Comparison of ENCODE assay signal across 1 cellular context in genomic region chr2:74585406-74586182, GRCh38.
TF ChIP-seq lines count a peak whose summit lies in the region.

No MANE protein-coding gene starts in this region.

TF ChIP-seq in GM23338, 12 proteins besides CTCF, POLR2A, EP300 and RAD21 (continued from another document):
- TF ChIP-seq, protein P1, sequence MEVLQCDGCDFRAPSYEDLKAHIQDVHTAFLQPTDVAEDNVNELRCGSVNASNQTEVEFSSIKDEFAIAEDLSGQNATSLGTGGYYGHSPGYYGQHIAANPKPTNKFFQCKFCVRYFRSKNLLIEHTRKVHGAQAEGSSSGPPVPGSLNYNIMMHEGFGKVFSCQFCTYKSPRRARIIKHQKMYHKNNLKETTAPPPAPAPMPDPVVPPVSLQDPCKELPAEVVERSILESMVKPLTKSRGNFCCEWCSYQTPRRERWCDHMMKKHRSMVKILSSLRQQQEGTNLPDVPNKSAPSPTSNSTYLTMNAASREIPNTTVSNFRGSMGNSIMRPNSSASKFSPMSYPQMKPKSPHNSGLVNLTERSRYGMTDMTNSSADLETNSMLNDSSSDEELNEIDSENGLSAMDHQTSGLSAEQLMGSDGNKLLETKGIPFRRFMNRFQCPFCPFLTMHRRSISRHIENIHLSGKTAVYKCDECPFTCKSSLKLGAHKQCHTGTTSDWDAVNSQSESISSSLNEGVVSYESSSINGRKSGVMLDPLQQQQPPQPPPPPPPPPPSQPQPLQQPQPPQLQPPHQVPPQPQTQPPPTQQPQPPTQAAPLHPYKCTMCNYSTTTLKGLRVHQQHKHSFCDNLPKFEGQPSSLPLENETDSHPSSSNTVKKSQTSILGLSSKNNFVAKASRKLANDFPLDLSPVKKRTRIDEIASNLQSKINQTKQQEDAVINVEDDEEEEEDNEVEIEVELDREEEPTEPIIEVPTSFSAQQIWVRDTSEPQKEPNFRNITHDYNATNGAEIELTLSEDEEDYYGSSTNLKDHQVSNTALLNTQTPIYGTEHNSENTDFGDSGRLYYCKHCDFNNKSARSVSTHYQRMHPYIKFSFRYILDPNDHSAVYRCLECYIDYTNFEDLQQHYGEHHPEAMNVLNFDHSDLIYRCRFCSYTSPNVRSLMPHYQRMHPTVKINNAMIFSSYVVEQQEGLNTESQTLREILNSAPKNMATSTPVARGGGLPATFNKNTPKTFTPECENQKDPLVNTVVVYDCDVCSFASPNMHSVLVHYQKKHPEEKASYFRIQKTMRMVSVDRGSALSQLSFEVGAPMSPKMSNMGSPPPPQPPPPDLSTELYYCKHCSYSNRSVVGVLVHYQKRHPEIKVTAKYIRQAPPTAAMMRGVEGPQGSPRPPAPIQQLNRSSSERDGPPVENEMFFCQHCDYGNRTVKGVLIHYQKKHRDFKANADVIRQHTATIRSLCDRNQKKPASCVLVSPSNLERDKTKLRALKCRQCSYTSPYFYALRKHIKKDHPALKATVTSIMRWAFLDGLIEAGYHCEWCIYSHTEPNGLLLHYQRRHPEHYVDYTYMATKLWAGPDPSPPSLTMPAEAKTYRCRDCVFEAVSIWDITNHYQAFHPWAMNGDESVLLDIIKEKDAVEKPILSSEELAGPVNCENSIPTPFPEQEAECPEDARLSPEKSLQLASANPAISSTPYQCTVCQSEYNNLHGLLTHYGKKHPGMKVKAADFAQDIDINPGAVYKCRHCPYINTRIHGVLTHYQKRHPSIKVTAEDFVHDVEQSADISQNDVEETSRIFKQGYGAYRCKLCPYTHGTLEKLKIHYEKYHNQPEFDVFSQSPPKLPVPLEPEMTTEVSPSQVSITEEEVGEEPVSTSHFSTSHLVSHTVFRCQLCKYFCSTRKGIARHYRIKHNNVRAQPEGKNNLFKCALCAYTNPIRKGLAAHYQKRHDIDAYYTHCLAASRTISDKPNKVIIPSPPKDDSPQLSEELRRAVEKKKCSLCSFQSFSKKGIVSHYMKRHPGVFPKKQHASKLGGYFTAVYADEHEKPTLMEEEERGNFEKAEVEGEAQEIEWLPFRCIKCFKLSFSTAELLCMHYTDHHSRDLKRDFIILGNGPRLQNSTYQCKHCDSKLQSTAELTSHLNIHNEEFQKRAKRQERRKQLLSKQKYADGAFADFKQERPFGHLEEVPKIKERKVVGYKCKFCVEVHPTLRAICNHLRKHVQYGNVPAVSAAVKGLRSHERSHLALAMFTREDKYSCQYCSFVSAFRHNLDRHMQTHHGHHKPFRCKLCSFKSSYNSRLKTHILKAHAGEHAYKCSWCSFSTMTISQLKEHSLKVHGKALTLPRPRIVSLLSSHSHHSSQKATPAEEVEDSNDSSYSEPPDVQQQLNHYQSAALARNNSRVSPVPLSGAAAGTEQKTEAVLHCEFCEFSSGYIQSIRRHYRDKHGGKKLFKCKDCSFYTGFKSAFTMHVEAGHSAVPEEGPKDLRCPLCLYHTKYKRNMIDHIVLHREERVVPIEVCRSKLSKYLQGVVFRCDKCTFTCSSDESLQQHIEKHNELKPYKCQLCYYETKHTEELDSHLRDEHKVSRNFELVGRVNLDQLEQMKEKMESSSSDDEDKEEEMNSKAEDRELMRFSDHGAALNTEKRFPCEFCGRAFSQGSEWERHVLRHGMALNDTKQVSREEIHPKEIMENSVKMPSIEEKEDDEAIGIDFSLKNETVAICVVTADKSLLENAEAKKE (CRISPR knock-in tag; IDR thresholded peaks at IDR 0.05): no peak
- no peak for TF ChIP-seq ZNF114 (CRISPR knock-in tag; IDR thresholded peaks at IDR 0.05)
- TF ChIP-seq STAT1 (IDR thresholded peaks at IDR 0.05; ENCODE audit: unreplicated experiment): no peak
